Comparison of ENCODE assay signal across 15 cellular contexts in the genomic region with DNA sequence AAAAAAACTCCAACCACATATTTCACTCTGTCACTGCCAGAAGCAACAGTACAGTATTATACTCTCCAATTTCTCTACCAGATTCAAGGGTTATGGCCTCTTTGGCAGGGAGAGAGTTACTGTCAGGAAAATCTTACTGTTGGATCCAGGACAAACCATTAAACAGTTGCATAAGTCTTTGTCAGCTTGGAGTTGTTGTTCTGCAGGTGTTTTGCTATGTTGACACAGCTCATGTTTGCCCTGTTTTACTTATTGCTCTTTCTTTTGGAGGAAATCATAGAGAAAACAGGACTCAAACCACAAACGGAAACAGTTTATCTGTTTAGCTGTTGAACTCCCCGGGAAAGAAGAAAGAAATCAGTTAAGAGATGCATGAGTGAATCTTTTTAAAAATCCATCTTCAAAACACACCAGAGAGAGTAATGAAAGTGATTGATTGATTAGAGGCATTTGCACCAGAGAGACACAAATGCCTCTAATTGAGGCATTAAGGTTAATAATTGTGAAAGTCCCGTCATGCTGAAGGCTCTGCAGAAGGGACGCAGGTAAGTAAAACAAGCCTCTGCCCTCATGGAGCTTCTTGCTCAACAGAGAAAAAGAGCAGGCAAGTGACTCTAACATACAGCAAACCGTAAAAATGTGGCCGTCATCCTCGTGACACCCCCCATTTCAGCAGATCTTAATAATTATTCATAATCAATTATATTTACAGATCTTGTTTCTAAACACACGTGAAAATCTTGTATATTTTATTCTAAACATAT. TPM values are rescaled to one million over a fixed set of nuclear protein-coding genes. Genes with fewer than 3 reads are reported as not detected.
DNase-seq lines count a peak whose midpoint lies in the region; ATAC-seq and TF ChIP-seq lines count a peak whose summit lies in the region.
"Had no signal": no experiment of that assay in that cellular context is flagged by ENCODE, and none has a peak within 500 bp of the region (broad histone marks: within the 10 kb centered on the region; RNA-seq: fewer than 3 reads in every experiment).

No MANE protein-coding gene starts in this region.

- H3K9me3 ChIP-seq in endodermal cell (ENCODE audit: control insufficient read depth, low read length) (peaks cover 7% of the 10 kb centered on the region), neuronal stem cell (replicated peaks in 1 of 2; ENCODE audit: control insufficient read depth in 2 of 2, insufficient read depth in 1 of 2, low read depth in 1 of 2, low read length in 2 of 2) (peaks cover 2 to 19% of the 10 kb centered on the region in 2 donors)
- H3K9me3 ChIP-seq: colonic mucosa, ovary had no signal

- H3K9me3 Mint-ChIP-seq in endodermal cell, result peaks cover 28% of the 10 kb centered on the region

- peaks cover 4% of the 10 kb centered on the region for H3K36me3 Mint-ChIP-seq in endodermal cell (ENCODE audit: low read depth)

- no peak overlapping the region for H3K27ac Mint-ChIP-seq in endodermal cell
- H3K27ac Mint-ChIP-seq: CD4-positive, alpha-beta T cell; T-cell had no signal

- H3K27me3 ChIP-seq in endodermal cell (ENCODE audit: control insufficient read depth, insufficient read depth, low read length, poor library complexity, severe bottlenecking) (no peaks in the 10 kb centered on the region), neuronal stem cell (ENCODE audit: control insufficient read depth in 3 of 3, insufficient read depth in 3 of 3, low read depth in 1 of 3, low read length in 3 of 3) (no peaks in the 10 kb centered on the region)
- H3K27me3 ChIP-seq: colonic mucosa, ovary had no signal

- H3K27ac ChIP-seq in endodermal cell (ENCODE audit: low read depth, low read length) (peak overlapping the region; percentile 16), neuronal stem cell (replicated peaks; ENCODE audit: low read length) (no peak overlapping the region)
- H3K27ac ChIP-seq: colonic mucosa, left ventricle myocardium inferior, ovary had no signal

- no peaks in the 10 kb centered on the region for H3K79me1 ChIP-seq in neuronal stem cell (ENCODE audit: low read depth, low read length)

- H2BK12ac ChIP-seq in neuronal stem cell (ENCODE audit: low read length), result no peak overlapping the region

- no peak overlapping the region for H2BK5ac ChIP-seq in neuronal stem cell (ENCODE audit: low read length)

- H3K4ac ChIP-seq in neuronal stem cell (ENCODE audit: low read length), result no peak overlapping the region

- H3K36me3 ChIP-seq in endodermal cell (ENCODE audit: control insufficient read depth, insufficient read depth, low read length) (no peaks in the 10 kb centered on the region), neuronal stem cell (replicated peaks in 1 of 2; ENCODE audit: control insufficient read depth in 2 of 2, insufficient read depth in 2 of 2, low read length in 2 of 2) (no peaks in the 10 kb centered on the region)
- H3K36me3 ChIP-seq: colonic mucosa, left ventricle myocardium inferior, ovary had no signal

- H3K4me3 Mint-ChIP-seq in endodermal cell, result no peak overlapping the region
- H3K4me3 Mint-ChIP-seq: CD4-positive, alpha-beta T cell; T-cell had no signal

- no peak overlapping the region for H4K8ac ChIP-seq in neuronal stem cell (ENCODE audit: low read depth, low read length)

- no peak overlapping the region for H2BK120ac ChIP-seq in neuronal stem cell (ENCODE audit: low read depth, low read length)

- H3K4me3 ChIP-seq in endodermal cell (ENCODE audit: low read length) (no peak overlapping the region), neuronal stem cell (ENCODE audit: low read length in 2 of 2) (no peak overlapping the region)
- H3K4me3 ChIP-seq: colonic mucosa, left ventricle myocardium inferior, ovary had no signal

- no peak for TF ChIP-seq CTCF in endodermal cell (conservative IDR thresholded peaks at IDR 0.05)

- H3K23ac ChIP-seq in neuronal stem cell (ENCODE audit: low read depth, low read length, poor library complexity), result no peak overlapping the region

- no peak overlapping the region for H2BK15ac ChIP-seq in neuronal stem cell (ENCODE audit: low read length)

- H3K9ac ChIP-seq in endodermal cell (ENCODE audit: extremely low read depth, low read length, poor library complexity, severe bottlenecking) (no peak overlapping the region), neuronal stem cell (ENCODE audit: low read depth, low read length, poor library complexity) (no peak overlapping the region)

- H2AK5ac ChIP-seq in neuronal stem cell (ENCODE audit: low read depth, low read length), result no peak overlapping the region

- no peak overlapping the region for H3K18ac ChIP-seq in neuronal stem cell (ENCODE audit: low read length)

- WGBS in endodermal cell (ENCODE audit: insufficient coverage in 1 of 2, insufficient read length in 1 of 2), 2 experiments, result 85 to 100% methylated on average over 1 to 8 of the region's 8 CpGs
- WGBS in neuronal stem cell (ENCODE audit: extremely low coverage in 2 of 2, insufficient read length in 2 of 2, insufficient replicate concordance in 1 of 2), 2 donors, result no CpG with 5 or more reads among the region's 8 CpGs

- H3K14ac ChIP-seq in neuronal stem cell (ENCODE audit: low read length), result no peak overlapping the region

- H3K27me3 Mint-ChIP-seq in endodermal cell (ENCODE audit: insufficient read depth), result no peaks in the 10 kb centered on the region
- H3K27me3 Mint-ChIP-seq: CD4-positive, alpha-beta T cell; T-cell had no signal

- H3K4me2 ChIP-seq in neuronal stem cell (ENCODE audit: insufficient read depth, low read length, poor library complexity, severe bottlenecking), result no peak overlapping the region

- no peak for ATAC-seq in HG03460 (IDR thresholded peaks at IDR 0.05; ENCODE audit: unreplicated experiment)
- ATAC-seq: T-cell had no signal

- no peak overlapping the region for H4K91ac ChIP-seq in neuronal stem cell (ENCODE audit: low read depth, low read length, poor library complexity)

- no peaks in the 10 kb centered on the region for H3K4me1 Mint-ChIP-seq in endodermal cell

- no peaks in the 10 kb centered on the region for H3K4me1 ChIP-seq in endodermal cell (ENCODE audit: control insufficient read depth, insufficient read depth, low read length)
- H3K4me1 ChIP-seq in neuronal stem cell (ENCODE audit: control insufficient read depth in 2 of 2, insufficient read depth in 1 of 2, low read depth in 1 of 2, low read length in 2 of 2), result peaks cover 4 to 14% of the 10 kb centered on the region in 2 donors
- H3K4me1 ChIP-seq: colonic mucosa had no signal

- H2AFZ ChIP-seq in neuronal stem cell (ENCODE audit: low read length), result peak overlapping the region; percentile 49

- DNase-seq in GM04504 (ENCODE audit: low read depth) (peak; percentile 11), NCI-H146 treated with DMSO at 0.1 percent for 48 hours (lab: John Stamatoyannopoulos, UW; ENCODE audit: unreplicated experiment) (peak; percentile 39), endodermal cell (no peak), neuronal stem cell (ENCODE audit: low spot score) (no peak), NCI-H1930 (lab: John Stamatoyannopoulos, UW) (no peak), NCI-H510A (lab: John Stamatoyannopoulos, UW) (no peak)
- DNase-seq in NK-92 treated with Interleukin-12 subunit alpha and Interleukin-12 subunit beta, amount 100 ng/mL, for 24 hours (lab: John Stamatoyannopoulos, UW), result no peak
- DNase-seq: activated gamma-delta T cell; CD4-positive, alpha-beta T cell; colonic mucosa; left ventricle myocardium inferior; NCI-H1694; ovary; T-cell had no signal

RNA-seq across cellular contexts. Expression of gene ARHGAP21, which starts 38.7 kb away (rescaled TPM):
- 10 to 100 TPM; 51.6 to 69.7 TPM for total RNA-seq in endodermal cell
- 88.3 TPM for polyA plus RNA-seq in endodermal cell (2013, experiment 1 of 2)
- 94.2 TPM for polyA plus RNA-seq in endodermal cell (2013, experiment 2 of 2)
- 26.3 TPM for polyA plus RNA-seq in neuronal stem cell (2013, experiment 1 of 2)
- polyA plus RNA-seq in neuronal stem cell (2013, experiment 2 of 2), result 28.0 TPM

Comparison
In these comparisons a context has a peak if more than half of its experiments do, and no peak if none do; other contexts are left out.
1. DNase-seq: peak in GM04504 (single experiment) and NCI-H146 treated with DMSO at 0.1 percent for 48 hours (single experiment); none in endodermal cell (single experiment), neuronal stem cell (single experiment), NCI-H1930 (0 of 2), NK-92 treated with Interleukin-12 subunit alpha and Interleukin-12 subunit beta, amount 100 ng/mL, for 24 hours (single experiment) and NCI-H510A (single experiment).